15 cellular contexts compared by ENCODE assay signal in the genomic region with DNA sequence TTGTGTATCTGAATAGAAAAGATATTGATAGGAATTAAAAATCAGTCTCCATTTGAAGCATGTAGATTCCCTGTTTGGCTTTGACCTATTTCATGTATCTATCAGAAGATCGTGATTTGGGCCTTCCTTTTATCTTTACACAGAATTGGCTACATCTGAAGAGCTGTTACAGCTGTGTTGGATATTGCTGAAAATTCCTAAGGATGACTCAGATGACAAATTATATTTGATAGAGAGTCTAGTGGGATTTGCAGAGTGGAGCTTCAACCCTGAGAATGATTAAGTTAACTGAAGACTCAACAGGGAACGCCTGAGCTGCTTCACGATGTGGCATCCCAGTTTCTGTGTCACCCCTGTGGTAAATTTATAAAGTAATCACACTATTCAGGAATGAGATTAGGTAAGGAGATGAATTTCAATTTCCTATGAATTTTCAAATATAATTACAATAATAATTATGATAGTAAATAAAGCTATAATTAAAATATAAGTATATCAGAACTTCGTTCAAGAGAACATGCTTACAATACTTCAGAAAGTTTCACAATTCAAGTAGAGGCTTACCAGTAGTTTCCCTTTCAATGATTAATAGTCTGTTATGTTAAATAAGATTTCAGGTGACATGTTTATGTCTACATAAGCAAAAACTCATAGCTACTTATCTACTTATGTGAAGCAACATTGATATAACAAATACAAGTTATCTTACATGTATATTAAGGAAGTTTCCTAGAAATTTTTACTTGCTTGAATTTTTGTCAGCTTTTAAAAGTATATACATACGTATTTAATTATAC. TPM values are rescaled to one million over a fixed set of nuclear protein-coding genes. Genes with fewer than 3 reads are reported as not detected.
DNase-seq lines count a peak whose midpoint lies in the region; ATAC-seq and TF ChIP-seq lines count a peak whose summit lies in the region.
"Had no signal": no experiment of that assay in that cellular context is flagged by ENCODE, and none has a peak within 500 bp of the region (broad histone marks: within the 10 kb centered on the region; RNA-seq: fewer than 3 reads in every experiment).

No MANE protein-coding gene starts in this region.

- H3K27me3 ChIP-seq in osteoblast (ENCODE audit: insufficient read depth, low read length): no peaks in the 10 kb centered on the region
- H3K27me3 ChIP-seq: foreskin keratinocyte had no signal

- H3K36me3 ChIP-seq in osteoblast (ENCODE audit: insufficient read depth, low read length): no peaks in the 10 kb centered on the region
- H3K36me3 ChIP-seq: lower lobe of right lung, prostate gland had no signal

- DNase-seq in AG10803 (ENCODE audit: low read depth): peak; percentile 68
- peak; percentile 74 for DNase-seq in NCI-H226
- DNase-seq in fibroblast of mammary gland (ENCODE audit: low read depth): peak; percentile 89
- DNase-seq in osteoblast (ENCODE audit: insufficient read length, low spot score, missing footprints): no peak
- no peak for DNase-seq in hypothalamus (lab: John Stamatoyannopoulos, UW)
- no peak for DNase-seq in NCI-H2196 treated with DMSO at 0.1 percent for 48 hours (lab: John Stamatoyannopoulos, UW; ENCODE audit: unreplicated experiment)
- DNase-seq: activated T-cell treated with anti-CD3 and anti-CD28 coated beads, Interleukin-2, amount 50 U/mL, for 72 hours; CD4-positive, CD25-positive, alpha-beta regulatory T cell; foreskin keratinocyte; H7; lower lobe of right lung had no signal

- no peak overlapping the region for H3K4me3 ChIP-seq in AG10803 (ENCODE audit: low read length)
- H3K4me3 ChIP-seq in fibroblast of mammary gland (ENCODE audit: control insufficient read depth, low read depth, low read length): no peak overlapping the region
- no peak overlapping the region for H3K4me3 ChIP-seq in osteoblast (ENCODE audit: insufficient read depth, low read length)
- H3K4me3 ChIP-seq: lower lobe of right lung, prostate gland had no signal

- no peaks in the 10 kb centered on the region for H4K20me1 ChIP-seq in osteoblast (ENCODE audit: insufficient read depth, low read length)

- ATAC-seq in GM19035 (IDR thresholded peaks at IDR 0.05; ENCODE audit: unreplicated experiment): no peak
- no peak for ATAC-seq in GM18909 (IDR thresholded peaks at IDR 0.05; ENCODE audit: poor library complexity, unreplicated experiment)
- ATAC-seq: activated T-cell treated with anti-CD3 and anti-CD28 coated beads, Interleukin-2, amount 50 U/mL, for 72 hours; foreskin keratinocyte; lower lobe of right lung; WTC11 had no signal

- H3K9me3 ChIP-seq in osteoblast (ENCODE audit: low read depth, low read length): no peaks in the 10 kb centered on the region
- H3K9me3 ChIP-seq: lower lobe of right lung, prostate gland had no signal

- H2AFZ ChIP-seq in osteoblast (ENCODE audit: low read length): no peak overlapping the region

- peaks cover 29% of the 10 kb centered on the region for H3K4me1 ChIP-seq in osteoblast (ENCODE audit: insufficient read depth, low read length)
- H3K4me1 ChIP-seq: foreskin keratinocyte, lower lobe of right lung, prostate gland had no signal

- peaks cover 9% of the 10 kb centered on the region for H3K79me2 ChIP-seq in osteoblast (ENCODE audit: insufficient read depth, low read length)

- TF ChIP-seq CTCF in AG10803 (conservative IDR thresholded peaks at IDR 0.05; ENCODE audit: low read length): no peak
- TF ChIP-seq CTCF in fibroblast of mammary gland (conservative IDR thresholded peaks at IDR 0.05; ENCODE audit: control insufficient read depth, insufficient read depth, low read depth, low read length): no peak
- TF ChIP-seq CTCF in osteoblast (IDR thresholded peaks at IDR 0.05; ENCODE audit: extremely low read depth, low read depth, low read length): no peak

- H3K27ac ChIP-seq in osteoblast (ENCODE audit: low read depth, low read length): peak overlapping the region; percentile 31
- H3K27ac ChIP-seq: foreskin keratinocyte, lower lobe of right lung, prostate gland had no signal

- H3K4me2 ChIP-seq in osteoblast (ENCODE audit: insufficient read depth, low read length): peak overlapping the region; percentile 35

RNA-seq across cellular contexts. Expression of gene COL3A1, which starts 4.7 kb away (rescaled TPM):
- 3,160 and 5,672 TPM in 2 replicates for total RNA-seq in osteoblast
- total RNA-seq: CD4-positive, CD25-positive, alpha-beta regulatory T cell; H7 had no signal

Comparison
In these comparisons a context has a peak if more than half of its experiments do, and no peak if none do; other contexts are left out.
1. DNase-seq: peak in AG10803 (single experiment), NCI-H226 (single experiment) and fibroblast of mammary gland (single experiment); none in osteoblast (single experiment), hypothalamus (0 of 51) and NCI-H2196 treated with DMSO at 0.1 percent for 48 hours (single experiment).